26 cellular contexts compared by ENCODE assay signal in the genomic region with DNA sequence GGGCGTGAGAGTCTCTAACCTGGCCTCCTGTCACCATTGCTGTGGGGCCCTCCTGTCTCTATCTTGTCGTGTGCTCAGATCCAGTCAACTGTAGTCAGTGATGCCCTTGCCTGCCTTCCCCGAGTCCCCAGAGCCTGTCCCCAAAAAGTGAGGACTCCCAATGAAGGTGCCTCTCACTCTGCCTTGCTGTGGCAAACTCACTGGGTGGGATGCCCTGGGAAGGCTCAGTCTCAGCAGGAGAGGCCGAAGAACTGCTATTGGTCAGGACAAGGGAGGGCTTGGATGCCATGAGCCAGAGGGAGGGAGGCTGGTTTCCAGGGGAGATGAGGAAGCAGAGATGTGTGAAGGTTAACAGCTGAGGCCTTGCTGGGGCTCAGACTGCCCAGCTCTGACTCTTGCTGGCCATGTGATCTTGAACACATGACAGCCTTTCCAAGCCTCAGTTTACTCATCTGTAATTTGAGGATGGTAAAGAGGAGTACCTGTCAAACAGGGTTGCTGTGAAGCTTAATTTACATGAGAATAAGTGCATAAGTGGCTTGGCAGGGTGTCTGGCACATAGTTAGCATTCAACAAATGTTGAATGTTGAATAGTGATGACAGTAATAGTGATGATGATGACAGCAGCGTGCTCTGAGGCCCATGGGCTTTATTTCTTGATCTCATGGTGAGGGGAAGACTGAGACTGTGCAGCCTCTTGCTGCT. TPM values are rescaled to one million over a fixed set of nuclear protein-coding genes. Genes with fewer than 3 reads are reported as not detected.
"Had no signal": no experiment of that assay in that cellular context is flagged by ENCODE, and none has a peak within 500 bp of the region (broad histone marks: within the 10 kb centered on the region; RNA-seq: fewer than 3 reads in every experiment).

No MANE protein-coding gene starts in this region.

- H3K27me3 Mint-ChIP-seq: central memory CD8-positive, alpha-beta T cell; stimulated activated naive B cell treated with anti-CD40 and anti-IgM and Interleukin-4, amounts not matched to agents 10 μg/mL and 1 μg/mL and 100 μg/mL, for 72 hours; stimulated activated naive CD8-positive, alpha-beta T cell treated with anti-CD3 and anti-CD28 coated beads, Interleukin-15, amount 100 ng/mL, for 72 hours had no signal

- H3K9me3 ChIP-seq: esophagus squamous epithelium, gastroesophageal sphincter, mucosa of descending colon, pancreas, psoas muscle, sigmoid colon, thoracic aorta, transverse colon had no signal

- DNase-seq: effector memory CD8-positive, alpha-beta T cell; esophagus squamous epithelium; foreskin fibroblast; glutamatergic neuron; left cardiac atrium; mammary epithelial cell; mucosa of descending colon; naive thymus-derived CD8-positive, alpha-beta T cell; nucleus accumbens; psoas muscle; retina; sigmoid colon; stimulated activated CD4-positive, alpha-beta T cell treated with anti-CD3 and anti-CD28 coated beads, Interleukin-2, amount 100 ng/mL, for 24 hours; stimulated activated CD4-positive, alpha-beta T cell treated with anti-CD3 and anti-CD28 coated beads, Interleukin-4, amount 100 ng/mL, for 4 hours; stimulated activated naive B cell treated with anti-CD40 and anti-IgM and Interleukin-4, amounts not matched to agents 10 μg/mL and 1 μg/mL and 100 μg/mL, for 72 hours; stimulated activated naive CD8-positive, alpha-beta T cell treated with anti-CD3 and anti-CD28 coated beads, Interleukin-15, amount 100 ng/mL, for 72 hours; substantia nigra had no signal

- H3K36me3 ChIP-seq: esophagus squamous epithelium, neural progenitor cell, pancreas, thoracic aorta, transverse colon had no signal

- H3K27ac Mint-ChIP-seq: effector memory CD8-positive, alpha-beta T cell; neural progenitor cell; stimulated activated naive B cell treated with anti-CD40 and anti-IgM and Interleukin-4, amounts not matched to agents 10 μg/mL and 1 μg/mL and 100 μg/mL, for 72 hours; stimulated activated naive CD8-positive, alpha-beta T cell treated with anti-CD3 and anti-CD28 coated beads, Interleukin-15, amount 100 ng/mL, for 72 hours had no signal

- H3K4me3 ChIP-seq: esophagus squamous epithelium, gastroesophageal sphincter, mucosa of descending colon, neural progenitor cell, pancreas, psoas muscle, sigmoid colon, skin epidermis, thoracic aorta, transverse colon had no signal

- H3K4me1 Mint-ChIP-seq: central memory CD8-positive, alpha-beta T cell; stimulated activated naive B cell treated with anti-CD40 and anti-IgM and Interleukin-4, amounts not matched to agents 10 μg/mL and 1 μg/mL and 100 μg/mL, for 72 hours; stimulated activated naive CD8-positive, alpha-beta T cell treated with anti-CD3 and anti-CD28 coated beads, Interleukin-15, amount 100 ng/mL, for 72 hours had no signal

- H3K9me3 Mint-ChIP-seq: central memory CD8-positive, alpha-beta T cell; effector memory CD8-positive, alpha-beta T cell; naive thymus-derived CD8-positive, alpha-beta T cell; neural progenitor cell; stimulated activated naive B cell treated with anti-CD40 and anti-IgM and Interleukin-4, amounts not matched to agents 10 μg/mL and 1 μg/mL and 100 μg/mL, for 72 hours; stimulated activated naive CD8-positive, alpha-beta T cell treated with anti-CD3 and anti-CD28 coated beads, Interleukin-15, amount 100 ng/mL, for 72 hours had no signal

- H3K27ac ChIP-seq: esophagus squamous epithelium, gastroesophageal sphincter, neural progenitor cell, pancreas, psoas muscle, sigmoid colon, skin epidermis, thoracic aorta, transverse colon had no signal

- H3K9ac ChIP-seq: neural progenitor cell had no signal

- H3K36me3 Mint-ChIP-seq: naive thymus-derived CD8-positive, alpha-beta T cell; neural progenitor cell; stimulated activated naive B cell treated with anti-CD40 and anti-IgM and Interleukin-4, amounts not matched to agents 10 μg/mL and 1 μg/mL and 100 μg/mL, for 72 hours had no signal

- ATAC-seq: effector memory CD8-positive, alpha-beta T cell; gastroesophageal sphincter; mucosa of descending colon; naive thymus-derived CD8-positive, alpha-beta T cell; pancreas; psoas muscle; stimulated activated naive CD8-positive, alpha-beta T cell treated with anti-CD3 and anti-CD28 coated beads, Interleukin-15, amount 100 ng/mL, for 72 hours had no signal

- H3K27me3 ChIP-seq: esophagus squamous epithelium, gastroesophageal sphincter, pancreas, sigmoid colon, transverse colon had no signal

- FAIRE-seq: keratinocyte, pancreas had no signal

- H3K4me1 ChIP-seq: esophagus squamous epithelium, pancreas, transverse colon had no signal

- H3K4me3 Mint-ChIP-seq: central memory CD8-positive, alpha-beta T cell; effector memory CD8-positive, alpha-beta T cell; naive thymus-derived CD8-positive, alpha-beta T cell; neural progenitor cell; stimulated activated naive B cell treated with anti-CD40 and anti-IgM and Interleukin-4, amounts not matched to agents 10 μg/mL and 1 μg/mL and 100 μg/mL, for 72 hours; stimulated activated naive CD8-positive, alpha-beta T cell treated with anti-CD3 and anti-CD28 coated beads, Interleukin-15, amount 100 ng/mL, for 72 hours had no signal

RNA-seq across cellular contexts. Expression of a gene that starts 8.2 kb away (rescaled TPM):
- total RNA-seq: epithelial cell of proximal tubule; naive thymus-derived CD8-positive, alpha-beta T cell had no signal
- polyA plus RNA-seq: keratinocyte; naive thymus-derived CD8-positive, alpha-beta T cell had no signal
